In genomic region chr11:65386307-65387081, GRCh38 we compare ENCODE assay signal across 8 cellular contexts. TPM values are rescaled to one million over a fixed set of nuclear protein-coding genes. Genes with fewer than 3 reads are reported as not detected.
A peak's percentile ranks its signal among the peaks of the same experiment; 100 is the strongest.
DNase-seq lines count a peak whose midpoint lies in the region; ATAC-seq and TF ChIP-seq lines count a peak whose summit lies in the region.

Gene FRMD8, plus strand, starts transcription at chr11:65386637. Its CDS starts 400 bp downstream, at chr11:65387037.

- H3K36me3 ChIP-seq in Panc1 (ENCODE audit: control insufficient read depth, insufficient read depth, low read length) (no peaks in the 10 kb centered on the region; the same call in 1 of the 2 replicates), esophagus (ENCODE audit: control insufficient read depth in 2 of 2, insufficient read depth in 2 of 2, low read length in 1 of 2) (peaks cover 0 to 22% of the 10 kb centered on the region in 2 donors), mucosa of stomach (ENCODE audit: control insufficient read depth, insufficient read depth, low read length) (no peaks in the 10 kb centered on the region)

- TF ChIP-seq CTCF in Panc1 (IDR thresholded peaks at IDR 0.05): no peak

- no peaks in the 10 kb centered on the region for H3K9me3 ChIP-seq in Panc1 (ENCODE audit: control insufficient read depth, insufficient read depth, low read depth, low read length)
- H3K9me3 ChIP-seq in esophagus (ENCODE audit: control insufficient read depth in 2 of 2, insufficient read depth in 1 of 2, low read depth in 1 of 2, low read length in 1 of 2): no peaks in the 10 kb centered on the region
- H3K9me3 ChIP-seq in mucosa of stomach (ENCODE audit: control insufficient read depth, low read length): no peaks in the 10 kb centered on the region

- WGBS in esophagus, 2 donors: 1 to 3% methylated on average over 45 to 70 of the region's 70 CpGs

- H3K4me1 ChIP-seq in Panc1 (ENCODE audit: control insufficient read depth, insufficient read depth, low read length): peaks cover 73% of the 10 kb centered on the region
- H3K4me1 ChIP-seq in esophagus (ENCODE audit: control insufficient read depth in 2 of 2, insufficient read depth in 2 of 2, low read length in 1 of 2): peaks cover 17 to 43% of the 10 kb centered on the region in 2 donors
- peaks cover 46% of the 10 kb centered on the region for H3K4me1 ChIP-seq in mucosa of stomach (ENCODE audit: control insufficient read depth, insufficient read depth, low read length)

- H3K4me1 Mint-ChIP-seq in IgD-negative memory B cell: peaks cover 24 to 37% (median 32%) of the 10 kb centered on the region in 3 donors
- peaks cover 79% of the 10 kb centered on the region for H3K4me1 Mint-ChIP-seq in activated T-cell treated with anti-CD3 and anti-CD28 coated beads, Interleukin-2, amount 50 U/mL, for 4 hours (ENCODE audit: low read depth)

- H3K9me3 Mint-ChIP-seq in IgD-negative memory B cell: no peaks in the 10 kb centered on the region
- no peaks in the 10 kb centered on the region for H3K9me3 Mint-ChIP-seq in activated T-cell treated with anti-CD3 and anti-CD28 coated beads, Interleukin-2, amount 50 U/mL, for 4 hours

- in situ Hi-C loops in Panc1 (cut with HindIII; ENCODE audit: low pct_unique_long_range_greater_than_20kb, low sequenced_read_pairs): no loop called here

- H3K9ac ChIP-seq in mucosa of stomach (ENCODE audit: low read length): peak within 1 kb of the TSS; percentile 87

- peak within 1 kb of the TSS; percentile 89 to 95 (median 91) for H3K4me3 Mint-ChIP-seq in IgD-negative memory B cell
- H3K4me3 Mint-ChIP-seq in activated T-cell treated with anti-CD3 and anti-CD28 coated beads, Interleukin-2, amount 50 U/mL, for 4 hours: peak within 1 kb of the TSS; percentile 94

- peak within 1 kb of the TSS; percentile 92 for H3K27ac ChIP-seq in Panc1 (ENCODE audit: low read length)
- H3K27ac ChIP-seq in esophagus (ENCODE audit: low read depth in 2 of 2, low read length in 1 of 2): peak within 1 kb of the TSS; percentile 89 to 95

- H3K36me3 Mint-ChIP-seq in IgD-negative memory B cell: no peaks in the 10 kb centered on the region
- peaks cover 3% of the 10 kb centered on the region for H3K36me3 Mint-ChIP-seq in activated T-cell treated with anti-CD3 and anti-CD28 coated beads, Interleukin-2, amount 50 U/mL, for 4 hours (ENCODE audit: insufficient read depth)

- H3K27me3 Mint-ChIP-seq in IgD-negative memory B cell: no peaks in the 10 kb centered on the region
- no peaks in the 10 kb centered on the region for H3K27me3 Mint-ChIP-seq in activated T-cell treated with anti-CD3 and anti-CD28 coated beads, Interleukin-2, amount 50 U/mL, for 4 hours (ENCODE audit: low read depth)

- peak within 1 kb of the TSS; percentile 84 to 88 for H3K4me3 ChIP-seq in Panc1 (ENCODE audit: low read depth in 2 of 2, low read length in 2 of 2)
- H3K4me3 ChIP-seq in esophagus (ENCODE audit: low read depth in 1 of 2, low read length in 2 of 2): peak within 1 kb of the TSS; percentile 73 to 84
- H3K4me3 ChIP-seq in mucosa of stomach (ENCODE audit: low read length): peak within 1 kb of the TSS; percentile 86

- CTCF ChIA-PET in Panc1 (lab: Charles Lee): interaction anchor here (0.6 to 0.7 kb wide), 2 partner anchors 25 to 247 kb away, joined by 3 to 5 read pairs; no protein-coding TSS in a partner anchor

- ATAC-seq in Panc1: peak; percentile 67
- peak; percentile 42 to 53 for ATAC-seq in activated T-cell treated with anti-CD3 and anti-CD28 coated beads, Interleukin-2, amount 50 U/mL, for 4 hours

- H3K27ac Mint-ChIP-seq in IgD-negative memory B cell: peak within 1 kb of the TSS; percentile 85 to 93 (median 92)

- BruUV-seq in Panc1 (replicated peaks; lab: Mats Ljungman, UMichigan): TSS peak; percentile 77

- DNase-seq in DMS 273 (lab: John Stamatoyannopoulos, UW; ENCODE audit: unreplicated experiment) (peak; percentile 84), DMS 273 treated with DMSO at 0.1 percent for 48 hours (lab: John Stamatoyannopoulos, UW) (no peak), Panc1 (ENCODE audit: low read depth, low spot score) (peak; percentile 17)
- DNase-seq in activated T-cell treated with anti-CD3 and anti-CD28 coated beads, Interleukin-2, amount 50 U/mL, for 4 hours: peak; percentile 89
- peak; percentile 73 to 81 for DNase-seq in stimulated activated CD8-positive, alpha-beta memory T cell treated with anti-CD3 and anti-CD28 coated beads, Interleukin-4, amount 100 ng/mL, for 4 hours (ENCODE audit: low read depth in 2 of 2, low spot score in 1 of 2)

- intact Hi-C loops in Panc1 (cut with micrococcal nuclease; ENCODE audit: unreplicated experiment): no loop called here

- POLR2A ChIA-PET in Panc1 (lab: Charles Lee): interaction anchor here (0.7 to 1.0 kb wide), 2 partner anchors 85 to 112 kb away, joined by 3 to 4 read pairs; partner anchors contain the start of gene MALAT1

- H3K27me3 ChIP-seq in Panc1 (ENCODE audit: control insufficient read depth, insufficient read depth, low read length) (no peaks in the 10 kb centered on the region), esophagus (ENCODE audit: control insufficient read depth in 1 of 2, insufficient read depth in 2 of 2, low read length in 2 of 2) (no peaks in the 10 kb centered on the region), mucosa of stomach (ENCODE audit: control insufficient read depth, insufficient read depth, low read length) (no peaks in the 10 kb centered on the region)

RNA-seq across cellular contexts. Expression of gene FRMD8, which starts in this region (rescaled TPM):
- polyA plus RNA-seq in IgD-negative memory B cell: 54.2 TPM
- 85.8 TPM for total RNA-seq in Panc1 (2021; ENCODE audit: unreplicated experiment)
- polyA plus RNA-seq in Panc1 (2012; ENCODE audit: insufficient read length): 76.7 TPM
- total RNA-seq in activated T-cell treated with anti-CD3 and anti-CD28 coated beads, Interleukin-2, amount 50 U/mL, for 4 hours: 10 to 100 TPM; 43.0 to 49.2 (median 44.9) TPM
- 10 to 100 TPM; 25.2 to 27.8 TPM for polyA plus RNA-seq in esophagus
